In genomic region chr3:48016336-48016973, GRCh38 we compare ENCODE assay signal across 8 cellular contexts. TPM values are rescaled to one million over a fixed set of nuclear protein-coding genes. Genes with fewer than 3 reads are reported as not detected.
DNase-seq lines count a peak whose midpoint lies in the region; ATAC-seq and TF ChIP-seq lines count a peak whose summit lies in the region.

TSS of gene MAP4 (minus strand) at chr3:48016416. CDS start at chr3:47998860, 17,556 bp downstream.

- DNase-seq in OCI-LY7 (ENCODE audit: low spot score) (no peak), dermis blood vessel endothelial cell (peak; percentile 56), mucosa of descending colon (no peak), NCI-H510A (lab: John Stamatoyannopoulos, UW) (no peak), RKO (ENCODE audit: low spot score) (no peak)

- H3K27ac ChIP-seq in BLaER1 (peak within 1 kb of the TSS; percentile 43), OCI-LY7 (ENCODE audit: low read depth, low read length, poor library complexity, severe bottlenecking) (no peak within 1 kb of the TSS)

- TF ChIP-seq CTCF in OCI-LY7 (conservative IDR thresholded peaks at IDR 0.05; ENCODE audit: low read length): no peak
- TF ChIP-seq CTCF in mucosa of descending colon (IDR thresholded peaks at IDR 0.05): no peak

- H3K9me3 ChIP-seq in BLaER1 (no peaks in the 10 kb centered on the region), OCI-LY7 (ENCODE audit: low read length) (no peaks in the 10 kb centered on the region), mucosa of descending colon (no peaks in the 10 kb centered on the region)

- no peak within 1 kb of the TSS for H2AFZ ChIP-seq in OCI-LY7 (ENCODE audit: low read length)

- CTCF ChIA-PET in OCI-LY7 (lab: Charles Lee; ENCODE audit: unreplicated experiment): no interaction called here

- POLR2A ChIA-PET in OCI-LY7 (lab: Charles Lee): no interaction called here

- H3K9me2 ChIP-seq in OCI-LY7 (ENCODE audit: insufficient read depth, low read length): no peaks in the 10 kb centered on the region

- no peaks in the 10 kb centered on the region for H3K27me3 ChIP-seq in BLaER1

- intact Hi-C loops in OCI-LY7 (cut with micrococcal nuclease; ENCODE audit: unreplicated experiment) (no loop called here), mucosa of descending colon (cut with DNase I, micrococcal nuclease) (no loop called here)

- H4K20me1 ChIP-seq in BLaER1: peaks cover 73% of the 10 kb centered on the region
- H4K20me1 ChIP-seq in OCI-LY7 (ENCODE audit: insufficient read depth, low read length): no peaks in the 10 kb centered on the region

- H3K9ac ChIP-seq in BLaER1: 0 out of 2 replicates have a peak within 1 kb of the TSS, but pooled peaks have one; percentile 7

- no peak within 1 kb of the TSS for H3K4me3 ChIP-seq in BLaER1
- no peak within 1 kb of the TSS for H3K4me3 ChIP-seq in OCI-LY7 (ENCODE audit: low read depth, low read length, poor library complexity, severe bottlenecking)
- H3K4me3 ChIP-seq in mucosa of descending colon: no peak within 1 kb of the TSS

- no TSS peak for BruUV-seq in OCI-LY7 (replicated peaks; lab: Mats Ljungman, UMichigan)

- H3K4me1 ChIP-seq in BLaER1: peaks cover 50% of the 10 kb centered on the region
- H3K4me1 ChIP-seq in OCI-LY7 (ENCODE audit: insufficient read depth, low read length, poor library complexity, severe bottlenecking): peaks cover 10% of the 10 kb centered on the region
- peaks cover 29% of the 10 kb centered on the region for H3K4me1 ChIP-seq in mucosa of descending colon (ENCODE audit: low read depth)

- H3K79me2 ChIP-seq in OCI-LY7 (ENCODE audit: insufficient read depth, low read depth, low read length): no peaks in the 10 kb centered on the region

- peak; percentile 10 for ATAC-seq in mucosa of descending colon
- ATAC-seq in GM18517 (IDR thresholded peaks at IDR 0.05; ENCODE audit: unreplicated experiment): no peak
- no peak for ATAC-seq in HG03520 (IDR thresholded peaks at IDR 0.05; ENCODE audit: unreplicated experiment)

- H3K4me2 ChIP-seq in BLaER1: peak within 1 kb of the TSS; percentile 60
- peak within 1 kb of the TSS; percentile 11; the same call in 1 of the 2 replicates for H3K4me2 ChIP-seq in OCI-LY7 (ENCODE audit: low read length)

- peaks cover 5% of the 10 kb centered on the region; the same call in 1 of the 2 replicates for H3K36me3 ChIP-seq in BLaER1
- no peaks in the 10 kb centered on the region for H3K36me3 ChIP-seq in OCI-LY7 (ENCODE audit: insufficient read depth, low read length)
- no peaks in the 10 kb centered on the region for H3K36me3 ChIP-seq in mucosa of descending colon (ENCODE audit: low read depth)

RNA-seq across cellular contexts. Expression of gene MAP4, which starts in this region (rescaled TPM):
- total RNA-seq in OCI-LY7 (2014; rRNA removed; shearing (Covaris generic)): 26.1 and 27.0 TPM in 2 replicates
- total RNA-seq in OCI-LY7 (2022) (78.4 and 80.1 TPM in 2 replicates), dermis blood vessel endothelial cell (63.8 and 121 TPM in 2 replicates), mucosa of descending colon (100 to 1,000 TPM; 104 to 316 (median 109) TPM)
